2 cellular contexts compared by ENCODE assay signal in the genomic region with DNA sequence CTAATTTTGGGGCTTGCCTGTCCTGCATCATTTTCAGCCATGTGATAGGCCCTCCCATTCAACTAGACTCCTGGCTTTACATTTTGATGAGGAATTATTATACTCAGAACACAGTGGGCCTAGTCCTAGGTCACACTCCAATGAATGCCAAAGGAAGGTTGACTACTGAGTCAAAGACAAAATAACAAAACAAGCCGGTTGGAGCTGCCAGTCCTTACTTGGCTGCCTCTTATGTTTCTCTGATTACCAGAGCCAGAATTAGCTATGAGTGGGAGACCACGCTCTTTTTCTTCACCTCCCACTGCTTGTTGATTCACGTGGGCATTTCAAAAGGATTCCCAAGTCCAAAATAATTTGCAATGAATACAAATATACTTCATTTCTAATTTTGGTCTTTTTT.
TF ChIP-seq lines count a peak whose summit lies in the region.

No MANE protein-coding gene starts in this region.

TF ChIP-seq in A549, 52 proteins besides CTCF, POLR2A, EP300 and RAD21:
- no peak for TF ChIP-seq HMGXB4 (CRISPR knock-in tag; IDR thresholded peaks at IDR 0.05; ENCODE audit: borderline replicate concordance)
- TF ChIP-seq ZFP36 (IDR thresholded peaks at IDR 0.05; ENCODE audit: borderline replicate concordance, partially characterized antibody) = no peak
- TF ChIP-seq TP53 (CRISPR knock-in tag; IDR thresholded peaks at IDR 0.05) = no peak
- TF ChIP-seq GATA3 (IDR thresholded peaks at IDR 0.05; ENCODE audit: borderline replicate concordance) = no peak
- TF ChIP-seq HOXB5 (CRISPR knock-in tag; IDR thresholded peaks at IDR 0.05) = no peak
- TF ChIP-seq USF2 (IDR thresholded peaks at IDR 0.05) = no peak
- no peak for TF ChIP-seq REST (IDR thresholded peaks at IDR 0.05)
- TF ChIP-seq, protein P1, sequence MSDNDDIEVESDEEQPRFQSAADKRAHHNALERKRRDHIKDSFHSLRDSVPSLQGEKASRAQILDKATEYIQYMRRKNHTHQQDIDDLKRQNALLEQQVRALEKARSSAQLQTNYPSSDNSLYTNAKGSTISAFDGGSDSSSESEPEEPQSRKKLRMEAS (IDR thresholded peaks at IDR 0.05) = no peak
- no peak for TF ChIP-seq ZNF302 (CRISPR knock-in tag; IDR thresholded peaks at IDR 0.05)
- no peak for TF ChIP-seq JUNB (IDR thresholded peaks at IDR 0.05)
- no peak for TF ChIP-seq ELK1 (IDR thresholded peaks at IDR 0.05; ENCODE audit: low read depth, low read length)
- no peak for TF ChIP-seq EHF (CRISPR knock-in tag; IDR thresholded peaks at IDR 0.05)
- TF ChIP-seq RARB (CRISPR knock-in tag; IDR thresholded peaks at IDR 0.05) = no peak
- TF ChIP-seq ZSCAN20 (CRISPR knock-in tag; IDR thresholded peaks at IDR 0.05) = no peak
- TF ChIP-seq PHF8 (IDR thresholded peaks at IDR 0.05; ENCODE audit: borderline replicate concordance, low read depth) = no peak
- TF ChIP-seq HOXA7 (CRISPR knock-in tag; IDR thresholded peaks at IDR 0.05) = no peak
- TF ChIP-seq NR3C1 (IDR thresholded peaks at IDR 0.05) = no peak

TF ChIP-seq in HEK293, 187 proteins besides CTCF, POLR2A, EP300 and RAD21 (continued from another document):
- TF ChIP-seq EGR2 (tag by site-specific recombination; IDR thresholded peaks at IDR 0.05; ENCODE audit: low read depth) (peak; percentile 34; the same call in 1 of the 2 replicates), GLI4 (tag by site-specific recombination; IDR thresholded peaks at IDR 0.05) (no peak), ZNF658 (tag by site-specific recombination; IDR thresholded peaks at IDR 0.05) (no peak)
